1 cellular context compared by ENCODE assay signal in genomic region chr1:177983824-177984528, GRCh38.
TF ChIP-seq lines count a peak whose summit lies in the region.

No MANE protein-coding gene starts in this region.

TF ChIP-seq in HEK293, 187 proteins besides CTCF, POLR2A, EP300 and RAD21 (continued from another document and continues in another):
- TF ChIP-seq PRDM2 (tag by site-specific recombination; IDR thresholded peaks at IDR 0.05; ENCODE audit: borderline replicate concordance) (no peak), REPIN1 (tag by site-specific recombination; IDR thresholded peaks at IDR 0.05; ENCODE audit: low read depth) (no peak), ZNF133 (tag by site-specific recombination; IDR thresholded peaks at IDR 0.05) (no peak), ZNF48 (tag by site-specific recombination; IDR thresholded peaks at IDR 0.05) (no peak), ZNF548 (tag by site-specific recombination; IDR thresholded peaks at IDR 0.05) (no peak), ZNF513 (tag by site-specific recombination; IDR thresholded peaks at IDR 0.05) (0 out of 2 replicates have a peak, but pooled peaks have one; percentile 19), ZNF16 (tag by site-specific recombination; IDR thresholded peaks at IDR 0.05; ENCODE audit: low read depth) (no peak), KLF17 (tag by site-specific recombination; IDR thresholded peaks at IDR 0.05) (no peak), ZFP3 (tag by site-specific recombination; IDR thresholded peaks at IDR 0.05; ENCODE audit: low read depth) (no peak), TCF7L2 (IDR thresholded peaks at IDR 0.05; ENCODE audit: borderline replicate concordance, low read depth, low read length) (no peak), ZBTB1 (tag by site-specific recombination; IDR thresholded peaks at IDR 0.05) (no peak), ZNF335 (tag by site-specific recombination; conservative IDR thresholded peaks at IDR 0.05) (peak; percentile 49), ZNF274 (IDR thresholded peaks at IDR 0.05; ENCODE audit: low read length) (no peak), ZNF274 (tag by site-specific recombination; IDR thresholded peaks at IDR 0.05; ENCODE audit: borderline replicate concordance) (no peak), PRDM10 (tag by site-specific recombination; IDR thresholded peaks at IDR 0.05) (0 out of 2 replicates have a peak, but pooled peaks have one; percentile 28), ZNF202 (tag by site-specific recombination; IDR thresholded peaks at IDR 0.05; ENCODE audit: borderline replicate concordance) (no peak), ZNF521 (tag by site-specific recombination; IDR thresholded peaks at IDR 0.05) (no peak), ZNF768 (tag by site-specific recombination; IDR thresholded peaks at IDR 0.05) (peak; percentile 6; the same call in 1 of the 2 replicates), ZNF114 (tag by site-specific recombination; IDR thresholded peaks at IDR 0.05) (no peak), ZNF138 (tag by site-specific recombination; IDR thresholded peaks at IDR 0.05; ENCODE audit: borderline replicate concordance) (no peak), ZNF677 (tag by site-specific recombination; IDR thresholded peaks at IDR 0.05) (no peak), GLIS2 (tag by site-specific recombination; IDR thresholded peaks at IDR 0.05) (no peak), KLF16 (tag by site-specific recombination; IDR thresholded peaks at IDR 0.05) (peak; percentile 59; the same call in 1 of the 2 replicates), ZNF174 (tag by site-specific recombination; IDR thresholded peaks at IDR 0.05) (no peak), ZNF292 (tag by site-specific recombination; IDR thresholded peaks at IDR 0.05; ENCODE audit: borderline replicate concordance, low read depth) (no peak), ZNF223 (tag by site-specific recombination; IDR thresholded peaks at IDR 0.05) (no peak), ZNF121 (tag by site-specific recombination; IDR thresholded peaks at IDR 0.05) (no peak), ZNF366 (tag by site-specific recombination; conservative IDR thresholded peaks at IDR 0.05) (no peak), ZNF341 (tag by site-specific recombination; IDR thresholded peaks at IDR 0.05; ENCODE audit: low read depth) (peak; percentile 49), ZBTB20 (tag by site-specific recombination; IDR thresholded peaks at IDR 0.05) (0 out of 2 replicates have a peak, but pooled peaks have one; percentile 14), ZNF585B (tag by site-specific recombination; IDR thresholded peaks at IDR 0.05) (no peak), ZFP37 (tag by site-specific recombination; IDR thresholded peaks at IDR 0.05) (peak; percentile 75; the same call in 1 of the 2 replicates), ZNF571 (tag by site-specific recombination; IDR thresholded peaks at IDR 0.05) (no peak), ZNF169 (tag by site-specific recombination; IDR thresholded peaks at IDR 0.05) (no peak), ZBTB21 (tag by site-specific recombination; IDR thresholded peaks at IDR 0.05) (peak; percentile 34; the same call in 1 of the 2 replicates), ZXDB (tag by site-specific recombination; IDR thresholded peaks at IDR 0.05) (peak; percentile 31; the same call in 1 of the 2 replicates), ZNF610 (tag by site-specific recombination; IDR thresholded peaks at IDR 0.05; ENCODE audit: borderline replicate concordance) (0 out of 2 replicates have a peak, but pooled peaks have one; percentile 35), SETDB1 (IDR thresholded peaks at IDR 0.05; ENCODE audit: insufficient read length, low read length) (peak; percentile 65), TRIM28 (IDR thresholded peaks at IDR 0.05; ENCODE audit: borderline replicate concordance, low read length) (peak; percentile 61; the same call in 1 of the 2 replicates), ZNF473 (tag by site-specific recombination; IDR thresholded peaks at IDR 0.05) (no peak)
- TF ChIP-seq, protein P1, sequence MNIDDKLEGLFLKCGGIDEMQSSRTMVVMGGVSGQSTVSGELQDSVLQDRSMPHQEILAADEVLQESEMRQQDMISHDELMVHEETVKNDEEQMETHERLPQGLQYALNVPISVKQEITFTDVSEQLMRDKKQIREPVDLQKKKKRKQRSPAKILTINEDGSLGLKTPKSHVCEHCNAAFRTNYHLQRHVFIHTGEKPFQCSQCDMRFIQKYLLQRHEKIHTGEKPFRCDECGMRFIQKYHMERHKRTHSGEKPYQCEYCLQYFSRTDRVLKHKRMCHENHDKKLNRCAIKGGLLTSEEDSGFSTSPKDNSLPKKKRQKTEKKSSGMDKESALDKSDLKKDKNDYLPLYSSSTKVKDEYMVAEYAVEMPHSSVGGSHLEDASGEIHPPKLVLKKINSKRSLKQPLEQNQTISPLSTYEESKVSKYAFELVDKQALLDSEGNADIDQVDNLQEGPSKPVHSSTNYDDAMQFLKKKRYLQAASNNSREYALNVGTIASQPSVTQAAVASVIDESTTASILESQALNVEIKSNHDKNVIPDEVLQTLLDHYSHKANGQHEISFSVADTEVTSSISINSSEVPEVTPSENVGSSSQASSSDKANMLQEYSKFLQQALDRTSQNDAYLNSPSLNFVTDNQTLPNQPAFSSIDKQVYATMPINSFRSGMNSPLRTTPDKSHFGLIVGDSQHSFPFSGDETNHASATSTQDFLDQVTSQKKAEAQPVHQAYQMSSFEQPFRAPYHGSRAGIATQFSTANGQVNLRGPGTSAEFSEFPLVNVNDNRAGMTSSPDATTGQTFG (tag by site-specific recombination; IDR thresholded peaks at IDR 0.05; ENCODE audit: borderline replicate concordance): 0 out of 2 replicates have a peak, but pooled peaks have one; percentile 73
- TF ChIP-seq, protein P2, sequence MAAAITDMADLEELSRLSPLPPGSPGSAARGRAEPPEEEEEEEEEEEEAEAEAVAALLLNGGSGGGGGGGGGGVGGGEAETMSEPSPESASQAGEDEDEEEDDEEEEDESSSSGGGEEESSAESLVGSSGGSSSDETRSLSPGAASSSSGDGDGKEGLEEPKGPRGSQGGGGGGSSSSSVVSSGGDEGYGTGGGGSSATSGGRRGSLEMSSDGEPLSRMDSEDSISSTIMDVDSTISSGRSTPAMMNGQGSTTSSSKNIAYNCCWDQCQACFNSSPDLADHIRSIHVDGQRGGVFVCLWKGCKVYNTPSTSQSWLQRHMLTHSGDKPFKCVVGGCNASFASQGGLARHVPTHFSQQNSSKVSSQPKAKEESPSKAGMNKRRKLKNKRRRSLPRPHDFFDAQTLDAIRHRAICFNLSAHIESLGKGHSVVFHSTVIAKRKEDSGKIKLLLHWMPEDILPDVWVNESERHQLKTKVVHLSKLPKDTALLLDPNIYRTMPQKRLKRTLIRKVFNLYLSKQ (tag by site-specific recombination; IDR thresholded peaks at IDR 0.05; ENCODE audit: borderline replicate concordance): no peak
- TF ChIP-seq, protein P3, sequence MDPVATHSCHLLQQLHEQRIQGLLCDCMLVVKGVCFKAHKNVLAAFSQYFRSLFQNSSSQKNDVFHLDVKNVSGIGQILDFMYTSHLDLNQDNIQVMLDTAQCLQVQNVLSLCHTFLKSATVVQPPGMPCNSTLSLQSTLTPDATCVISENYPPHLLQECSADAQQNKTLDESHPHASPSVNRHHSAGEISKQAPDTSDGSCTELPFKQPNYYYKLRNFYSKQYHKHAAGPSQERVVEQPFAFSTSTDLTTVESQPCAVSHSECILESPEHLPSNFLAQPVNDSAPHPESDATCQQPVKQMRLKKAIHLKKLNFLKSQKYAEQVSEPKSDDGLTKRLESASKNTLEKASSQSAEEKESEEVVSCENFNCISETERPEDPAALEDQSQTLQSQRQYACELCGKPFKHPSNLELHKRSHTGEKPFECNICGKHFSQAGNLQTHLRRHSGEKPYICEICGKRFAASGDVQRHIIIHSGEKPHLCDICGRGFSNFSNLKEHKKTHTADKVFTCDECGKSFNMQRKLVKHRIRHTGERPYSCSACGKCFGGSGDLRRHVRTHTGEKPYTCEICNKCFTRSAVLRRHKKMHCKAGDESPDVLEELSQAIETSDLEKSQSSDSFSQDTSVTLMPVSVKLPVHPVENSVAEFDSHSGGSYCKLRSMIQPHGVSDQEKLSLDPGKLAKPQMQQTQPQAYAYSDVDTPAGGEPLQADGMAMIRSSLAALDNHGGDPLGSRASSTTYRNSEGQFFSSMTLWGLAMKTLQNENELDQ (tag by site-specific recombination; IDR thresholded peaks at IDR 0.05; ENCODE audit: low read depth): no peak
